Comparison of ENCODE assay signal across 33 cellular contexts in the genomic region with DNA sequence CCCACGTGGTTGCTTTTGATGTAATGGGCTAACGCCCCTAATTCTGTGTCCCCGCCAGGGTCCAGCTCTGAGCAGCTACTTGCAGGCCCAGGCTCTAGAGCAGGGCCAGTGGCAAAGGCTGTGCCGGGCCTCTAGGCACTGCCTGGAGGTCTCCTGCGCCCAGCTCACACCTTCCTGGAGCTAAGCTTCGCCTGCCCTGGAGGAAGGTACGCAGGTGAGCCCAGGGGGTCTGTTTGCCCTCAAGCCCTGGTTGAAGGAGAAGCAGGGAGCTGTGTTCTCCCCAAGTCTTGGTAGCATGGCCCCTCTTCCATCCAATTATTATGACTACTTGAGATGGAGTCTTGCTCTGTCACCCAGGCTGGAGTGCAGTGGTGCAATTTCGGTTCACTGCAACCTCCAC. TPM values are rescaled to one million over a fixed set of nuclear protein-coding genes. Genes with fewer than 3 reads are reported as not detected.
"Had no signal": no experiment of that assay in that cellular context is flagged by ENCODE, and none has a peak within 500 bp of the region (broad histone marks: within the 10 kb centered on the region; RNA-seq: fewer than 3 reads in every experiment).

No MANE protein-coding gene starts in this region.

- H3K9me3 ChIP-seq: heart left ventricle, left lung, neutrophil, ovary, prostate gland, suprapubic skin, thoracic aorta, tibial artery, uterus had no signal

- H3K36me3 Mint-ChIP-seq: mesothelial cell of epicardium; naive B cell; natural killer cell; neural progenitor cell; stimulated activated effector memory CD8-positive, alpha-beta T cell treated with anti-CD3 and anti-CD28 coated beads, Interleukin-12 subunit alpha, Interleukin-12 subunit beta, amount 100 ng/mL, for 72 hours had no signal

- H3K27me3 ChIP-seq: ovary had no signal

- H3K4me2 ChIP-seq: neural progenitor cell had no signal

- ATAC-seq: heart left ventricle; left colon; left lung; right cardiac atrium; sciatic nerve; stimulated activated effector memory CD8-positive, alpha-beta T cell treated with anti-CD3 and anti-CD28 coated beads, Interleukin-12 subunit alpha, Interleukin-12 subunit beta, amount 100 ng/mL, for 72 hours had no signal

- H2AFZ ChIP-seq: neural progenitor cell had no signal

- H3K27ac Mint-ChIP-seq: immature natural killer cell; mesothelial cell of epicardium; natural killer cell; neural progenitor cell; stimulated activated effector memory CD8-positive, alpha-beta T cell treated with anti-CD3 and anti-CD28 coated beads, Interleukin-12 subunit alpha, Interleukin-12 subunit beta, amount 100 ng/mL, for 72 hours; stimulated activated naive CD8-positive, alpha-beta T cell treated with anti-CD3 and anti-CD28 coated beads, Interleukin-15, Interleukin-2, amounts not matched to agents 100 ng/mL and 50 ng/mL, for 24 hours had no signal

- H3K9ac ChIP-seq: neural progenitor cell had no signal

- H3K36me3 ChIP-seq: heart left ventricle, left lung, neural progenitor cell, neutrophil, ovary, prostate gland, suprapubic skin, thoracic aorta, tibial artery, uterus had no signal

- H3K4me3 ChIP-seq: heart left ventricle, left lung, lung, neural progenitor cell, ovary, prostate gland, suprapubic skin, thoracic aorta, tibial artery, uterus had no signal

- DNase-seq: heart left ventricle; hypothalamus; immature natural killer cell; kidney; left colon; left lung; mesendoderm; naive B cell; natural killer cell; nephron progenitor cell; occipital lobe; ovary; retina; small intestine; stimulated activated CD4-positive, alpha-beta T cell treated with anti-CD3 and anti-CD28 coated beads, Interleukin-4, amount 100 ng/mL, for 24 hours; stimulated activated naive CD4-positive, alpha-beta T cell; trophoblast cell; uterus had no signal

- H3K9me3 Mint-ChIP-seq: mesothelial cell of epicardium; natural killer cell; nephron progenitor cell; neural progenitor cell; stimulated activated effector memory CD8-positive, alpha-beta T cell treated with anti-CD3 and anti-CD28 coated beads, Interleukin-12 subunit alpha, Interleukin-12 subunit beta, amount 100 ng/mL, for 72 hours; stimulated activated naive CD8-positive, alpha-beta T cell treated with anti-CD3 and anti-CD28 coated beads, Interleukin-15, Interleukin-2, amounts not matched to agents 100 ng/mL and 50 ng/mL, for 24 hours had no signal

- H3K4me3 Mint-ChIP-seq: immature natural killer cell; mesothelial cell of epicardium; natural killer cell; nephron progenitor cell; neural progenitor cell; stimulated activated effector memory CD8-positive, alpha-beta T cell treated with anti-CD3 and anti-CD28 coated beads, Interleukin-12 subunit alpha, Interleukin-12 subunit beta, amount 100 ng/mL, for 72 hours; stimulated activated naive CD8-positive, alpha-beta T cell treated with anti-CD3 and anti-CD28 coated beads, Interleukin-15, Interleukin-2, amounts not matched to agents 100 ng/mL and 50 ng/mL, for 24 hours had no signal

- H3K27ac ChIP-seq: heart left ventricle, left lung, neural progenitor cell, neutrophil, ovary, prostate gland, suprapubic skin, thoracic aorta, tibial artery, uterus had no signal

RNA-seq across cellular contexts. Expression of a gene that starts 5.2 kb away (rescaled TPM):
- total RNA-seq: liver, mononuclear cell, natural killer cell, occipital lobe, thoracic aorta, ureter, uterus had no signal
- polyA plus RNA-seq: immature natural killer cell, liver had no signal
